In genomic region chr10:81403451-81403850, GRCh38 we compare ENCODE assay signal across 16 cellular contexts.
DNase-seq lines count a peak whose midpoint lies in the region; ATAC-seq and TF ChIP-seq lines count a peak whose summit lies in the region.
"Had no signal": no experiment of that assay in that cellular context is flagged by ENCODE, and none has a peak within 500 bp of the region (broad histone marks: within the 10 kb centered on the region; RNA-seq: fewer than 3 reads in every experiment).

No MANE protein-coding gene starts in this region.

- no peaks in the 10 kb centered on the region for H3K27me3 ChIP-seq in gastroesophageal sphincter

- in situ Hi-C loops in Caki2 (cut with HindIII; ENCODE audit: low pct_unique_long_range_greater_than_20kb, low sequenced_read_pairs) = no loop called here

- H3K36me3 ChIP-seq in gastroesophageal sphincter = no peaks in the 10 kb centered on the region
- H3K36me3 ChIP-seq: HAP-1 had no signal

- no peak for ATAC-seq in gastroesophageal sphincter
- ATAC-seq: GM12878, GM23338 had no signal

- WGBS in gastroesophageal sphincter (ENCODE audit: low coverage in 1 of 2), 2 donors = 12 to 58% methylated on average over 3 of the region's 3 CpGs

- H3K4me3 ChIP-seq in gastroesophageal sphincter = no peak overlapping the region
- H3K4me3 ChIP-seq: GM12878, GM23338, HAP-1 had no signal

- no peaks in the 10 kb centered on the region for H3K9me3 ChIP-seq in gastroesophageal sphincter
- H3K9me3 ChIP-seq: Caco-2, HAP-1 had no signal

- no peak overlapping the region for H3K27ac ChIP-seq in gastroesophageal sphincter

- no peak for TF ChIP-seq CTCF in gastroesophageal sphincter (IDR thresholded peaks at IDR 0.05)

- no peak for TF ChIP-seq POLR2A in gastroesophageal sphincter (IDR thresholded peaks at IDR 0.05)

- H3K4me1 ChIP-seq in gastroesophageal sphincter = no peaks in the 10 kb centered on the region
- H3K4me1 ChIP-seq: Caco-2, HAP-1 had no signal

- TF ChIP-seq EP300 in gastroesophageal sphincter (IDR thresholded peaks at IDR 0.05) = no peak

- peak; percentile 38 for DNase-seq in Caki2 (ENCODE audit: low read depth)
- peak; percentile 5 for DNase-seq in HT-29 (ENCODE audit: low spot score)
- peak; percentile 53 for DNase-seq in islet precursor cell
- DNase-seq in GOT3 (lab: John Stamatoyannopoulos, UW) = no peak
- no peak for DNase-seq in anterior cingulate cortex (lab: John Stamatoyannopoulos, UW)
- DNase-seq: C1 segment of cervical spinal cord; Caco-2; CD4-positive, alpha-beta memory T cell; DMS79; EL; GDM1; HFFc6 had no signal

Comparison
In these comparisons a context has a peak if more than half of its experiments do, and no peak if none do; other contexts are left out.
1. DNase-seq: peak in Caki2 (single experiment), HT-29 (single experiment) and islet precursor cell (single experiment); none in GOT3 (single experiment) and anterior cingulate cortex (0 of 58).